Comparison of ENCODE assay signal across 8 cellular contexts in genomic region chr12:23204933-23205778, GRCh38.
DNase-seq lines count a peak whose midpoint lies in the region; ATAC-seq, FAIRE-seq and TF ChIP-seq lines count a peak whose summit lies in the region.

No MANE protein-coding gene starts in this region.

- peak; percentile 97 for TF ChIP-seq CTCF in astrocyte (IDR thresholded peaks at IDR 0.05; ENCODE audit: insufficient read depth, low read depth, low read length)

- no peaks in the 10 kb centered on the region for H3K9me3 ChIP-seq in astrocyte (ENCODE audit: insufficient read depth, low read depth, low read length)

- H3K36me3 ChIP-seq in astrocyte (ENCODE audit: insufficient read depth, low read length): no peaks in the 10 kb centered on the region

- no peaks in the 10 kb centered on the region for H3K4me1 Mint-ChIP-seq in astrocyte (ENCODE audit: low read depth, unreplicated experiment)

- no peaks in the 10 kb centered on the region for H3K27me3 ChIP-seq in astrocyte (ENCODE audit: insufficient read depth, low read length)

- no peak overlapping the region for H3K4me3 ChIP-seq in astrocyte (ENCODE audit: insufficient read depth, low read depth, low read length)

- peak; percentile 85 for FAIRE-seq in astrocyte (lab: Jason Lieb, UNC)

- H3K27me3 Mint-ChIP-seq in astrocyte (ENCODE audit: low read depth, unreplicated experiment): no peaks in the 10 kb centered on the region

- H3K27ac Mint-ChIP-seq in astrocyte (ENCODE audit: unreplicated experiment): no peak overlapping the region

- no peak overlapping the region for H3K4me3 Mint-ChIP-seq in astrocyte (ENCODE audit: unreplicated experiment)

- no peaks in the 10 kb centered on the region for H3K79me2 ChIP-seq in astrocyte (ENCODE audit: insufficient read depth, low read length)

- H3K4me1 ChIP-seq in astrocyte (ENCODE audit: insufficient read depth, low read length): no peaks in the 10 kb centered on the region

- H3K9ac ChIP-seq in astrocyte (ENCODE audit: low read length): no peak overlapping the region

- no peaks in the 10 kb centered on the region for H3K9me3 Mint-ChIP-seq in astrocyte (ENCODE audit: unreplicated experiment)

- H2AFZ ChIP-seq in astrocyte (ENCODE audit: low read depth, low read length): no peak overlapping the region

- H3K4me2 ChIP-seq in astrocyte (ENCODE audit: low read length): no peak overlapping the region

- ATAC-seq in GM19043 (IDR thresholded peaks at IDR 0.05; ENCODE audit: low read depth, unreplicated experiment) (peak; percentile 96), HG03095 (IDR thresholded peaks at IDR 0.05; ENCODE audit: unreplicated experiment) (peak; percentile 91)

- no peak overlapping the region for H3K27ac ChIP-seq in astrocyte (ENCODE audit: low read depth, low read length)

- DNase-seq in DMS 273 treated with DMSO at 0.1 percent for 48 hours (lab: John Stamatoyannopoulos, UW) (peak; percentile 7), NCI-H2171 treated with DMSO at 0.1 percent for 48 hours (lab: John Stamatoyannopoulos, UW) (peak; percentile 71), astrocyte (ENCODE audit: low read depth) (peak; percentile 24), hepatic stellate cell (ENCODE audit: low spot score) (peak; percentile 25), smooth muscle cell of the brain vasculature (ENCODE audit: low read depth, low spot score) (peak; percentile 41)
- no peak for DNase-seq in activated T-cell treated with anti-CD3 and anti-CD28 coated beads, Interleukin-2, amount 50 U/mL, for 1 hour

- H4K20me1 ChIP-seq in astrocyte (ENCODE audit: insufficient read depth, low read length): no peaks in the 10 kb centered on the region

- H3K36me3 Mint-ChIP-seq in astrocyte (ENCODE audit: low read depth, unreplicated experiment): no peaks in the 10 kb centered on the region
